27 cellular contexts compared by ENCODE assay signal in genomic region chr18:62342884-62343283, GRCh38.
"Had no signal": no experiment of that assay in that cellular context is flagged by ENCODE, and none has a peak within 500 bp of the region (broad histone marks: within the 10 kb centered on the region; RNA-seq: fewer than 3 reads in every experiment).

No MANE protein-coding gene starts in this region.

- H3K4me3 ChIP-seq: adrenal gland, body of pancreas, colonic mucosa, esophagus muscularis mucosa, gastrocnemius medialis, heart left ventricle had no signal

- H3K4me1 ChIP-seq: adrenal gland, body of pancreas, esophagus muscularis mucosa, gastrocnemius medialis had no signal

- ATAC-seq: activated CD4-positive, alpha-beta T cell treated with anti-CD3 and anti-CD28 coated beads for 36 hours; activated CD8-positive, alpha-beta T cell treated with anti-CD3 and anti-CD28 coated beads for 36 hours; activated naive CD8-positive, alpha-beta T cell treated with anti-CD3 and anti-CD28 coated beads, Interleukin-2, amount 50 U/mL, for 24 hours; activated T-cell treated with anti-CD3 and anti-CD28 coated beads, Interleukin-2, amount 50 U/mL, for 4 hours; body of pancreas; foreskin keratinocyte; gastrocnemius medialis; heart left ventricle had no signal

- H3K27ac ChIP-seq: adrenal gland, body of pancreas, colonic mucosa, esophagus muscularis mucosa, foreskin keratinocyte, gastrocnemius medialis, heart left ventricle had no signal

- H3K9me3 Mint-ChIP-seq: activated CD4-positive, alpha-beta T cell treated with anti-CD3 and anti-CD28 coated beads, Interleukin-2, amount 10 ng/mL, durations not matched to agents 24 days and 14 days; activated CD8-positive, alpha-beta T cell treated with anti-CD3 and anti-CD28 coated beads for 36 hours; activated naive CD4-positive, alpha-beta T cell treated with anti-CD3 and anti-CD28 coated beads for 36 hours; activated naive CD4-positive, alpha-beta T cell treated with anti-CD3 and anti-CD28 coated beads, Interleukin-2, amount 50 U/mL, for 24 hours; activated naive CD8-positive, alpha-beta T cell treated with anti-CD3 and anti-CD28 coated beads for 36 hours; activated naive CD8-positive, alpha-beta T cell treated with anti-CD3 and anti-CD28 coated beads, Interleukin-2, amount 50 U/mL, for 24 hours; activated T-cell treated with anti-CD3 and anti-CD28 coated beads, Interleukin-2, amount 50 U/mL, for 4 hours; activated T-helper 2 cell treated with anti-CD3 and anti-CD28 coated beads, Interferon-gamma antibody, Interleukin-2, Interleukin-4, amounts not matched to agents 10 μg/mL and 5 μg/mL and 100 μg/mL, durations not matched to agents 14 hours and 24 hours and 36 hours; endodermal cell had no signal

- H3K36me3 Mint-ChIP-seq: activated naive CD4-positive, alpha-beta T cell treated with anti-CD3 and anti-CD28 coated beads, Interleukin-2, amount 50 U/mL, for 24 hours; activated naive CD8-positive, alpha-beta T cell treated with anti-CD3 and anti-CD28 coated beads for 36 hours had no signal

- H3K4me3 Mint-ChIP-seq: activated CD4-positive, alpha-beta T cell treated with anti-CD3 and anti-CD28 coated beads for 36 hours; activated CD4-positive, alpha-beta T cell treated with anti-CD3 and anti-CD28 coated beads, Interleukin-2, amount 10 ng/mL, durations not matched to agents 24 days and 14 days; activated CD8-positive, alpha-beta T cell treated with anti-CD3 and anti-CD28 coated beads for 36 hours; activated naive CD4-positive, alpha-beta T cell treated with anti-CD3 and anti-CD28 coated beads for 36 hours; activated naive CD4-positive, alpha-beta T cell treated with anti-CD3 and anti-CD28 coated beads, Interleukin-2, amount 50 U/mL, for 24 hours; activated naive CD8-positive, alpha-beta T cell treated with anti-CD3 and anti-CD28 coated beads for 36 hours; activated naive CD8-positive, alpha-beta T cell treated with anti-CD3 and anti-CD28 coated beads, Interleukin-2, amount 50 U/mL, for 24 hours; activated T-cell treated with anti-CD3 and anti-CD28 coated beads, Interleukin-2, amount 50 U/mL, for 4 hours; endodermal cell had no signal

- H3K27me3 Mint-ChIP-seq: activated CD4-positive, alpha-beta T cell treated with anti-CD3 and anti-CD28 coated beads, Interleukin-2, amount 10 ng/mL, durations not matched to agents 24 days and 14 days had no signal

- H3K36me3 ChIP-seq: adrenal gland, colonic mucosa, esophagus muscularis mucosa, gastrocnemius medialis, heart left ventricle had no signal

- DNase-seq: activated CD4-positive, alpha-beta T cell treated with anti-CD3 and anti-CD28 coated beads for 36 hours; activated CD4-positive, alpha-beta T cell treated with anti-CD3 and anti-CD28 coated beads, Interleukin-2, amount 10 ng/mL, durations not matched to agents 24 days and 14 days; activated CD4-positive, CD25-positive, alpha-beta regulatory T cell; activated CD4-positive, CD25-positive, alpha-beta regulatory T cell treated with anti-CD3 and anti-CD28 coated beads, Interleukin-2, amount 50 U/mL, for 72 hours; activated CD8-positive, alpha-beta memory T cell treated with anti-CD3 and anti-CD28 coated beads for 24 hours; activated CD8-positive, alpha-beta T cell treated with anti-CD3 and anti-CD28 coated beads for 36 hours; activated effector memory CD4-positive, alpha-beta T cell treated with anti-CD3 and anti-CD28 coated beads, Interleukin-2, amount 50 U/mL, for 16 hours; activated naive CD4-positive, alpha-beta T cell treated with anti-CD3 and anti-CD28 coated beads for 36 hours; activated naive CD8-positive, alpha-beta T cell treated with anti-CD3 and anti-CD28 coated beads for 36 hours; activated naive CD8-positive, alpha-beta T cell treated with anti-CD3 and anti-CD28 coated beads, Interleukin-2, amount 50 U/mL, for 24 hours; activated T-cell treated with anti-CD3 and anti-CD28 coated beads, Interleukin-2, amount 50 U/mL, for 4 hours; adrenal gland; amygdala; aorta; body of pancreas; caudate nucleus; colonic mucosa; effector CD8-positive, alpha-beta T cell; endodermal cell; erythroblast; foreskin keratinocyte; gastrocnemius medialis; glutamatergic neuron; heart left ventricle had no signal

- H3K27ac Mint-ChIP-seq: activated CD4-positive, alpha-beta T cell treated with anti-CD3 and anti-CD28 coated beads for 36 hours; activated CD4-positive, alpha-beta T cell treated with anti-CD3 and anti-CD28 coated beads, Interleukin-2, amount 10 ng/mL, durations not matched to agents 24 days and 14 days; activated CD8-positive, alpha-beta T cell treated with anti-CD3 and anti-CD28 coated beads for 36 hours; activated naive CD4-positive, alpha-beta T cell treated with anti-CD3 and anti-CD28 coated beads for 36 hours; activated naive CD4-positive, alpha-beta T cell treated with anti-CD3 and anti-CD28 coated beads, Interleukin-2, amount 50 U/mL, for 24 hours; activated naive CD8-positive, alpha-beta T cell treated with anti-CD3 and anti-CD28 coated beads for 36 hours; activated naive CD8-positive, alpha-beta T cell treated with anti-CD3 and anti-CD28 coated beads, Interleukin-2, amount 50 U/mL, for 24 hours; activated T-helper 2 cell treated with anti-CD3 and anti-CD28 coated beads, Interferon-gamma antibody, Interleukin-2, Interleukin-4, amounts not matched to agents 10 μg/mL and 5 μg/mL and 100 μg/mL, durations not matched to agents 14 hours and 24 hours and 36 hours; endodermal cell had no signal

- H3K9me3 ChIP-seq: adrenal gland, body of pancreas, colonic mucosa, esophagus muscularis mucosa, gastrocnemius medialis, heart left ventricle had no signal

- H3K27me3 ChIP-seq: adrenal gland, body of pancreas, colonic mucosa, esophagus muscularis mucosa, gastrocnemius medialis had no signal
